ENCODE assay signal across 1 cellular context in genomic region chr7:5469375-5470166, GRCh38.
A peak's percentile ranks its signal among the peaks of the same experiment; 100 is the strongest.
TF ChIP-seq lines count a peak whose summit lies in the region.

No MANE protein-coding gene starts in this region.

TF ChIP-seq in HEK293, 187 proteins besides CTCF, POLR2A, EP300 and RAD21 (continued from another document):
- TF ChIP-seq, protein P1, sequence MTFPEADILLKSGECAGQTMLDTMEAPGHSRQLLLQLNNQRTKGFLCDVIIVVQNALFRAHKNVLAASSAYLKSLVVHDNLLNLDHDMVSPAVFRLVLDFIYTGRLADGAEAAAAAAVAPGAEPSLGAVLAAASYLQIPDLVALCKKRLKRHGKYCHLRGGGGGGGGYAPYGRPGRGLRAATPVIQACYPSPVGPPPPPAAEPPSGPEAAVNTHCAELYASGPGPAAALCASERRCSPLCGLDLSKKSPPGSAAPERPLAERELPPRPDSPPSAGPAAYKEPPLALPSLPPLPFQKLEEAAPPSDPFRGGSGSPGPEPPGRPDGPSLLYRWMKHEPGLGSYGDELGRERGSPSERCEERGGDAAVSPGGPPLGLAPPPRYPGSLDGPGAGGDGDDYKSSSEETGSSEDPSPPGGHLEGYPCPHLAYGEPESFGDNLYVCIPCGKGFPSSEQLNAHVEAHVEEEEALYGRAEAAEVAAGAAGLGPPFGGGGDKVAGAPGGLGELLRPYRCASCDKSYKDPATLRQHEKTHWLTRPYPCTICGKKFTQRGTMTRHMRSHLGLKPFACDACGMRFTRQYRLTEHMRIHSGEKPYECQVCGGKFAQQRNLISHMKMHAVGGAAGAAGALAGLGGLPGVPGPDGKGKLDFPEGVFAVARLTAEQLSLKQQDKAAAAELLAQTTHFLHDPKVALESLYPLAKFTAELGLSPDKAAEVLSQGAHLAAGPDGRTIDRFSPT (tag by site-specific recombination; IDR thresholded peaks at IDR 0.05): 0 out of 2 replicates have a peak, but pooled peaks have one; percentile 25
